In the genomic region with DNA sequence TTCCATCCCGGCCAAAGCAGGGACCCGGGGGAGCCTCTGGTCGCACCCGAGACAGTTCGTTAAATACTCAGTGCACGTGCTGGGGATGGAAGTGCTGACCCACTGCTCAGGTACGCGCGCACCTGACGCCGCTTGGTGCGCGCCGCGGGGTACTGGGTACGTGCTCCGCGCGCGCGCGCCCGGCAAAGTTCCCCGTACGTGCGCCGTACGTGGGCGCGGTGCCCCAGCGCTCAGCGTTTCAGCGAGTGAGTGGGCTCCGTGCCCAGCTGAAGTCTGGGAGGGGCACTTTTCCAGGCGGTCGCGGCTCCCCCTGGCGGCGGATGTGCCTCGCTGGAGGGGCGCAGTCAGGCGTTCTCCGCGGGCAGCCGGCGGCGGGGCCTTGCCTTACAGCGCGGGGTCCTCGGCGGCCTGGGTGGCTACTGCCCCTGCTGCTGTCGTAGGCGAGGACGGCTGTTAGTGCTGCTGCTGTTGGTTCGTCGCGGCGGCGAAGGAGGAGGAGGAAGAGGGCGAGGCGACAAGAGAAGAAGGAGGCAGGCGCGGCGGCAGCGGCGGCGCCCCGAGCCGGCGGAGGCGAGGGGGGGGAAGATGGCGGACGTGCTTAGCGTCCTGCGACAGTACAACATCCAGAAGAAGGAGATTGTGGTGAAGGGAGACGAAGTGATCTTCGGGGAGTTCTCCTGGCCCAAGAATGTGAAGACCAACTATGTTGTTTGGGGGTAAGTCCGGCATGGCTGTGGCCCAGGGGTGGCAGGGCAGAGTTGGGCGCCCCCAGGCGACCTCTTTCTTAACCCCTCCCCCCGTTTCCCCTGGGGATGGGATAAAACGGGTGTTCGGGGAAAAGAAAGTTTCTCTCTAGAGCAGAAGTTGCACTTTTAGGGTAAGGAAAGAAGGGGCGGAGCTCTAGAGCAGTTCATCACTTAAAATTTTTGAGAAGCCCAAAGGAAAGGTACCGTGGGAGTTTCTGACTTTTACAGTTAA, we compare ENCODE assay signal across 1 cellular context.
A peak's percentile ranks its signal among the peaks of the same experiment; 100 is the strongest.
TF ChIP-seq lines count a peak whose summit lies in the region.

A gene (plus strand): TSS at position 416 of the 978 bp plus-strand sequence. CDS start 170 bp downstream, at position 586.

TF ChIP-seq in K562, 482 proteins besides CTCF, POLR2A, EP300 and RAD21 (continued from another document and continues in another):
- TF ChIP-seq, protein P1, sequence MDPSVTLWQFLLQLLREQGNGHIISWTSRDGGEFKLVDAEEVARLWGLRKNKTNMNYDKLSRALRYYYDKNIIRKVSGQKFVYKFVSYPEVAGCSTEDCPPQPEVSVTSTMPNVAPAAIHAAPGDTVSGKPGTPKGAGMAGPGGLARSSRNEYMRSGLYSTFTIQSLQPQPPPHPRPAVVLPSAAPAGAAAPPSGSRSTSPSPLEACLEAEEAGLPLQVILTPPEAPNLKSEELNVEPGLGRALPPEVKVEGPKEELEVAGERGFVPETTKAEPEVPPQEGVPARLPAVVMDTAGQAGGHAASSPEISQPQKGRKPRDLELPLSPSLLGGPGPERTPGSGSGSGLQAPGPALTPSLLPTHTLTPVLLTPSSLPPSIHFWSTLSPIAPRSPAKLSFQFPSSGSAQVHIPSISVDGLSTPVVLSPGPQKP (CRISPR knock-in tag; IDR thresholded peaks at IDR 0.05), result no peak
- TF ChIP-seq MTA3 (IDR thresholded peaks at IDR 0.05; ENCODE audit: borderline replicate concordance), result peak; percentile 96
- TF ChIP-seq BRD4 (IDR thresholded peaks at IDR 0.05), result peak; percentile 69; the same call in 1 of the 2 replicates
- peak; percentile 34; the same call in 1 of the 2 replicates for TF ChIP-seq TEAD4 (IDR thresholded peaks at IDR 0.05; ENCODE audit: low read length)
- no peak for TF ChIP-seq TEAD4 (CRISPR knock-in tag; IDR thresholded peaks at IDR 0.05; ENCODE audit: borderline replicate concordance)
- peak; percentile 39; the same call in 1 of the 2 replicates for TF ChIP-seq KLF6 (CRISPR knock-in tag; IDR thresholded peaks at IDR 0.05; ENCODE audit: borderline replicate concordance)
- TF ChIP-seq ZNF316 (IDR thresholded peaks at IDR 0.05), result 0 out of 2 replicates have a peak, but pooled peaks have one; percentile 4
- TF ChIP-seq, protein P2, sequence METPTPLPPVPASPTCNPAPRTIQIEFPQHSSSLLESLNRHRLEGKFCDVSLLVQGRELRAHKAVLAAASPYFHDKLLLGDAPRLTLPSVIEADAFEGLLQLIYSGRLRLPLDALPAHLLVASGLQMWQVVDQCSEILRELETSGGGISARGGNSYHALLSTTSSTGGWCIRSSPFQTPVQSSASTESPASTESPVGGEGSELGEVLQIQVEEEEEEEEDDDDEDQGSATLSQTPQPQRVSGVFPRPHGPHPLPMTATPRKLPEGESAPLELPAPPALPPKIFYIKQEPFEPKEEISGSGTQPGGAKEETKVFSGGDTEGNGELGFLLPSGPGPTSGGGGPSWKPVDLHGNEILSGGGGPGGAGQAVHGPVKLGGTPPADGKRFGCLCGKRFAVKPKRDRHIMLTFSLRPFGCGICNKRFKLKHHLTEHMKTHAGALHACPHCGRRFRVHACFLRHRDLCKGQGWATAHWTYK (CRISPR knock-in tag; IDR thresholded peaks at IDR 0.05), result peak; percentile 77; the same call in 1 of the 2 replicates
- peak; percentile 93 for TF ChIP-seq PHF8 (IDR thresholded peaks at IDR 0.05; ENCODE audit: borderline replicate concordance, low read length)
- peak; percentile 49; the same call in 1 of the 2 replicates for TF ChIP-seq ZNF589 (CRISPR knock-in tag; IDR thresholded peaks at IDR 0.05; ENCODE audit: low read depth)
- TF ChIP-seq NUFIP1 (IDR thresholded peaks at IDR 0.05; ENCODE audit: partially characterized antibody), result peak; percentile 19
- TF ChIP-seq, protein P3, sequence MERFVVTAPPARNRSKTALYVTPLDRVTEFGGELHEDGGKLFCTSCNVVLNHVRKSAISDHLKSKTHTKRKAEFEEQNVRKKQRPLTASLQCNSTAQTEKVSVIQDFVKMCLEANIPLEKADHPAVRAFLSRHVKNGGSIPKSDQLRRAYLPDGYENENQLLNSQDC (CRISPR knock-in tag; IDR thresholded peaks at IDR 0.05), result peak; percentile 45; the same call in 1 of the 2 replicates
- TF ChIP-seq CBFB (CRISPR knock-in tag; IDR thresholded peaks at IDR 0.05), result no peak; the same call in 1 of the 2 replicates
- TF ChIP-seq TFAM (CRISPR knock-in tag; conservative IDR thresholded peaks at IDR 0.05), result no peak
- peak; percentile 72; the same call in 1 of the 2 replicates for TF ChIP-seq ZFPM2 (CRISPR knock-in tag; IDR thresholded peaks at IDR 0.05)
- TF ChIP-seq POLR2B (IDR thresholded peaks at IDR 0.05; ENCODE audit: low read depth, partially characterized antibody), result peak; percentile 96
- TF ChIP-seq SRF (CRISPR knock-in tag; IDR thresholded peaks at IDR 0.05), result peak in 1 of 2 experiments; percentile 64; a peak in 2 of 4 replicates
- TF ChIP-seq DMBX1 (CRISPR knock-in tag; IDR thresholded peaks at IDR 0.05; ENCODE audit: borderline replicate concordance), result peak; percentile 80; the same call in 1 of the 2 replicates
- peak; percentile 95 for TF ChIP-seq EGR1 (conservative IDR thresholded peaks at IDR 0.05)
- TF ChIP-seq ESRRA (IDR thresholded peaks at IDR 0.05; ENCODE audit: borderline replicate concordance, low read depth), result 0 out of 2 replicates have a peak, but pooled peaks have one; percentile 63
- TF ChIP-seq, protein P4, sequence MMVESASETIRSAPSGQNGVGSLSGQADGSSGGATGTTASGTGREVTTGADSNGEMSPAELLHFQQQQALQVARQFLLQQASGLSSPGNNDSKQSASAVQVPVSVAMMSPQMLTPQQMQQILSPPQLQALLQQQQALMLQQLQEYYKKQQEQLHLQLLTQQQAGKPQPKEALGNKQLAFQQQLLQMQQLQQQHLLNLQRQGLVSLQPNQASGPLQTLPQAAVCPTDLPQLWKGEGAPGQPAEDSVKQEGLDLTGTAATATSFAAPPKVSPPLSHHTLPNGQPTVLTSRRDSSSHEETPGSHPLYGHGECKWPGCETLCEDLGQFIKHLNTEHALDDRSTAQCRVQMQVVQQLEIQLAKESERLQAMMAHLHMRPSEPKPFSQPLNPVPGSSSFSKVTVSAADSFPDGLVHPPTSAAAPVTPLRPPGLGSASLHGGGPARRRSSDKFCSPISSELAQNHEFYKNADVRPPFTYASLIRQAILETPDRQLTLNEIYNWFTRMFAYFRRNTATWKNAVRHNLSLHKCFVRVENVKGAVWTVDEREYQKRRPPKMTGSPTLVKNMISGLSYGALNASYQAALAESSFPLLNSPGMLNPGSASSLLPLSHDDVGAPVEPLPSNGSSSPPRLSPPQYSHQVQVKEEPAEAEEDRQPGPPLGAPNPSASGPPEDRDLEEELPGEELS (CRISPR knock-in tag; IDR thresholded peaks at IDR 0.05; ENCODE audit: borderline replicate concordance), result no peak; the same call in 1 of the 2 replicates
- peak; percentile 51; the same call in 1 of the 2 replicates for TF ChIP-seq PHF21A (IDR thresholded peaks at IDR 0.05; ENCODE audit: borderline replicate concordance, low read depth)
- no peak; the same call in none of the 2 replicates for TF ChIP-seq FOXM1 (IDR thresholded peaks at IDR 0.05; ENCODE audit: low read depth)
- TF ChIP-seq FOXM1 (CRISPR knock-in tag; IDR thresholded peaks at IDR 0.05; ENCODE audit: low read depth), result peak; percentile 90
- TF ChIP-seq NBN (IDR thresholded peaks at IDR 0.05; ENCODE audit: low read depth), result peak; percentile 85
- TF ChIP-seq, protein P5, sequence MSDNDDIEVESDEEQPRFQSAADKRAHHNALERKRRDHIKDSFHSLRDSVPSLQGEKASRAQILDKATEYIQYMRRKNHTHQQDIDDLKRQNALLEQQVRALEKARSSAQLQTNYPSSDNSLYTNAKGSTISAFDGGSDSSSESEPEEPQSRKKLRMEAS (CRISPR knock-in tag; IDR thresholded peaks at IDR 0.05), result peak; percentile 92
- TF ChIP-seq, protein P6, sequence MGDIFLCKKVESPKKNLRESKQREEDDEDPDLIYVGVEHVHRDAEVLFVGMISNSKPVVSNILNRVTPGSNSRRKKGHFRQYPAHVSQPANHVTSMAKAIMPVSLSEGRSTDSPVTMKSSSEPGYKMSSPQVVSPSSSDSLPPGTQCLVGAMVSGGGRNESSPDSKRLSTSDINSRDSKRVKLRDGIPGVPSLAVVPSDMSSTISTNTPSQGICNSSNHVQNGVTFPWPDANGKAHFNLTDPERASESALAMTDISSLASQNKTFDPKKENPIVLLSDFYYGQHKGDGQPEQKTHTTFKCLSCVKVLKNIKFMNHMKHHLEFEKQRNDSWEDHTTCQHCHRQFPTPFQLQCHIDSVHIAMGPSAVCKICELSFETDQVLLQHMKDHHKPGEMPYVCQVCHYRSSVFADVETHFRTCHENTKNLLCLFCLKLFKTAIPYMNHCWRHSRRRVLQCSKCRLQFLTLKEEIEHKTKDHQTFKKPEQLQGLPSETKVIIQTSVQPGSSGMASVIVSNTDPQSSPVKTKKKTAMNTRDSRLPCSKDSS (IDR thresholded peaks at IDR 0.05; ENCODE audit: low read depth, partially characterized antibody), result no peak
- TF ChIP-seq, protein P7, sequence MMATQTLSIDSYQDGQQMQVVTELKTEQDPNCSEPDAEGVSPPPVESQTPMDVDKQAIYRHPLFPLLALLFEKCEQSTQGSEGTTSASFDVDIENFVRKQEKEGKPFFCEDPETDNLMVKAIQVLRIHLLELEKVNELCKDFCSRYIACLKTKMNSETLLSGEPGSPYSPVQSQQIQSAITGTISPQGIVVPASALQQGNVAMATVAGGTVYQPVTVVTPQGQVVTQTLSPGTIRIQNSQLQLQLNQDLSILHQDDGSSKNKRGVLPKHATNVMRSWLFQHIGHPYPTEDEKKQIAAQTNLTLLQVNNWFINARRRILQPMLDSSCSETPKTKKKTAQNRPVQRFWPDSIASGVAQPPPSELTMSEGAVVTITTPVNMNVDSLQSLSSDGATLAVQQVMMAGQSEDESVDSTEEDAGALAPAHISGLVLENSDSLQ (IDR thresholded peaks at IDR 0.05), result peak; percentile 37
- TF ChIP-seq ZNF77 (CRISPR knock-in tag; IDR thresholded peaks at IDR 0.05), result no peak
- TF ChIP-seq, protein P8, sequence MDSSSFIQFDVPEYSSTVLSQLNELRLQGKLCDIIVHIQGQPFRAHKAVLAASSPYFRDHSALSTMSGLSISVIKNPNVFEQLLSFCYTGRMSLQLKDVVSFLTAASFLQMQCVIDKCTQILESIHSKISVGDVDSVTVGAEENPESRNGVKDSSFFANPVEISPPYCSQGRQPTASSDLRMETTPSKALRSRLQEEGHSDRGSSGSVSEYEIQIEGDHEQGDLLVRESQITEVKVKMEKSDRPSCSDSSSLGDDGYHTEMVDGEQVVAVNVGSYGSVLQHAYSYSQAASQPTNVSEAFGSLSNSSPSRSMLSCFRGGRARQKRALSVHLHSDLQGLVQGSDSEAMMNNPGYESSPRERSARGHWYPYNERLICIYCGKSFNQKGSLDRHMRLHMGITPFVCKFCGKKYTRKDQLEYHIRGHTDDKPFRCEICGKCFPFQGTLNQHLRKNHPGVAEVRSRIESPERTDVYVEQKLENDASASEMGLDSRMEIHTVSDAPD (CRISPR knock-in tag; IDR thresholded peaks at IDR 0.05), result no peak
- TF ChIP-seq, protein P9, sequence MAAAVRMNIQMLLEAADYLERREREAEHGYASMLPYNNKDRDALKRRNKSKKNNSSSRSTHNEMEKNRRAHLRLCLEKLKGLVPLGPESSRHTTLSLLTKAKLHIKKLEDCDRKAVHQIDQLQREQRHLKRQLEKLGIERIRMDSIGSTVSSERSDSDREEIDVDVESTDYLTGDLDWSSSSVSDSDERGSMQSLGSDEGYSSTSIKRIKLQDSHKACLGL (CRISPR knock-in tag; IDR thresholded peaks at IDR 0.05; ENCODE audit: borderline replicate concordance, poor library complexity, severe bottlenecking), result peak; percentile 56
- TF ChIP-seq, protein P10, sequence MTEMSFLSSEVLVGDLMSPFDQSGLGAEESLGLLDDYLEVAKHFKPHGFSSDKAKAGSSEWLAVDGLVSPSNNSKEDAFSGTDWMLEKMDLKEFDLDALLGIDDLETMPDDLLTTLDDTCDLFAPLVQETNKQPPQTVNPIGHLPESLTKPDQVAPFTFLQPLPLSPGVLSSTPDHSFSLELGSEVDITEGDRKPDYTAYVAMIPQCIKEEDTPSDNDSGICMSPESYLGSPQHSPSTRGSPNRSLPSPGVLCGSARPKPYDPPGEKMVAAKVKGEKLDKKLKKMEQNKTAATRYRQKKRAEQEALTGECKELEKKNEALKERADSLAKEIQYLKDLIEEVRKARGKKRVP (CRISPR knock-in tag; IDR thresholded peaks at IDR 0.05), result peak; percentile 4; the same call in 1 of the 2 replicates
- peak; percentile 59; the same call in 1 of the 2 replicates for TF ChIP-seq KLF16 (IDR thresholded peaks at IDR 0.05)
- peak; percentile 16; the same call in 1 of the 2 replicates for TF ChIP-seq EHMT2 (IDR thresholded peaks at IDR 0.05)
- TF ChIP-seq, protein P11, sequence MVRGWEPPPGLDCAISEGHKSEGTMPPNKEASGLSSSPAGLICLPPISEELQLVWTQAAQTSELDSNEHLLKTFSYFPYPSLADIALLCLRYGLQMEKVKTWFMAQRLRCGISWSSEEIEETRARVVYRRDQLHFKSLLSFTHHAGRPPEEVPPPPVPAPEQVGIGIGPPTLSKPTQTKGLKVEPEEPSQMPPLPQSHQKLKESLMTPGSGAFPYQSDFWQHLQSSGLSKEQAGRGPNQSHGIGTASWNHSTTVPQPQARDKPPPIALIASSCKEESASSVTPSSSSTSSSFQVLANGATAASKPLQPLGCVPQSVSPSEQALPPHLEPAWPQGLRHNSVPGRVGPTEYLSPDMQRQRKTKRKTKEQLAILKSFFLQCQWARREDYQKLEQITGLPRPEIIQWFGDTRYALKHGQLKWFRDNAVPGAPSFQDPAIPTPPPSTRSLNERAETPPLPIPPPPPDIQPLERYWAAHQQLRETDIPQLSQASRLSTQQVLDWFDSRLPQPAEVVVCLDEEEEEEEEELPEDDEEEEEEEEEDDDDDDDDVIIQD (CRISPR knock-in tag; IDR thresholded peaks at IDR 0.05), result no peak; the same call in 1 of the 2 replicates
- TF ChIP-seq, protein P12, sequence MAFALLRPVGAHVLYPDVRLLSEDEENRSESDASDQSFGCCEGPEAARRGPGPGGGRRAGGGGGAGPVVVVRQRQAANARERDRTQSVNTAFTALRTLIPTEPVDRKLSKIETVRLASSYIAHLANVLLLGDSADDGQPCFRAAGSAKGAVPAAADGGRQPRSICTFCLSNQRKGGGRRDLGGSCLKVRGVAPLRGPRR (CRISPR knock-in tag; IDR thresholded peaks at IDR 0.05), result no peak
- TF ChIP-seq KDM4B (IDR thresholded peaks at IDR 0.05; ENCODE audit: borderline replicate concordance in 2 of 2, low read depth in 1 of 2), result peak in 1 of 2 experiments; percentile 38; a peak in 1 of 4 replicates
- TF ChIP-seq ZNF384 (IDR thresholded peaks at IDR 0.05; ENCODE audit: low read depth, low read length), result peak; percentile 69; the same call in 1 of the 2 replicates
- peak; percentile 94 for TF ChIP-seq CCNT2 (IDR thresholded peaks at IDR 0.05; ENCODE audit: borderline replicate concordance, extremely low read depth, insufficient read length, low read depth, low read length)
- no peak for TF ChIP-seq ADNP (tag; IDR thresholded peaks at IDR 0.05)
